Comparison of ENCODE assay signal across 26 cellular contexts in the genomic region with DNA sequence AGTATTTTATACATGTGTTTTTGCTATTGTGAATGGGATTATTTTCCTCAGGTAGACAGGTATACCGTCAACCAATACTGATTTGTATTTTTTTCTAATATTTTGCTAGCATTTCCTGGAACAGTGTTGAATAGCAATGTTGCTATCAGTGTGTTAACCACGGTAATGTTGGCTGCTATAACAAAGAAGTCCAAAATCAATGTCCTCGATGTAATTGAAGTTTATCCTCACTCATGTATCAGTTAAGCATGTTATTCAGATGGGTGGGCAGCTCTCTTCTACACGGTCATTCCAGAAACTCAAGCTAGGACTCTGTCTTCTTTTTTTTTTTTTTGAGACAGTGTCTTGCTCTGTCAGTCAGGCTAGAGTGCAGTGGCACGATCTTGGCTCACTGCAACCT. TPM values are rescaled to one million over a fixed set of nuclear protein-coding genes. Genes with fewer than 3 reads are reported as not detected.
"Had no signal": no experiment of that assay in that cellular context is flagged by ENCODE, and none has a peak within 500 bp of the region (broad histone marks: within the 10 kb centered on the region; RNA-seq: fewer than 3 reads in every experiment).

No MANE protein-coding gene starts in this region.

- FAIRE-seq: astrocyte had no signal

- H3K27me3 ChIP-seq: Peyer's patch, SJCRH30 had no signal

- H3K4me2 ChIP-seq: SK-N-SH had no signal

- DNase-seq: activated CD4-positive, alpha-beta T cell treated with anti-CD3 and anti-CD28 coated beads, Interleukin-2, amount 10 ng/mL, durations not matched to agents 24 days and 14 days; activated CD4-positive, alpha-beta T cell treated with anti-CD3 and anti-CD28 coated beads, Interleukin-2, amount 50 U/mL, for 48 hours; activated CD8-positive, alpha-beta memory T cell treated with anti-CD3 and anti-CD28 coated beads, Interleukin-2, amount 10 ng/mL, durations not matched to agents 7 days and 5 days; activated effector memory CD4-positive, alpha-beta T cell treated with anti-CD3 and anti-CD28 coated beads, Interleukin-2, amount 50 U/mL, for 16 hours; activated naive CD4-positive, alpha-beta T cell treated with Interleukin-2 at 50 U/mL for 16 hours; activated naive CD8-positive, alpha-beta T cell treated with anti-CD3 and anti-CD28 coated beads, Interleukin-2, amount 50 U/mL, for 24 hours; activated T-cell treated with anti-CD3 and anti-CD28 coated beads, Interleukin-2, amount 50 U/mL, for 4 hours; amniotic stem cell; NCI-H1048; NCI-H146; NCI-H187 treated with DMSO at 0.1 percent for 48 hours; NCI-H2081 treated with DMSO at 0.1 percent for 48 hours; NCI-H446; NCI-H524; SJCRH30; SK-N-SH; T-helper 1 cell; WERI-Rb-1 had no signal

- H3K4me3 ChIP-seq: Peyer's patch, SJCRH30 had no signal

- H3K9me2 ChIP-seq: SK-N-SH had no signal

- H3K27ac ChIP-seq: Peyer's patch, RWPE1, SJCRH30, WERI-Rb-1 had no signal

- H3K4me3 Mint-ChIP-seq: activated CD4-positive, alpha-beta T cell treated with anti-CD3 and anti-CD28 coated beads, Interleukin-2, amount 10 ng/mL, durations not matched to agents 24 days and 14 days; activated CD8-positive, alpha-beta memory T cell treated with anti-CD3 and anti-CD28 coated beads, Interleukin-2, amount 10 ng/mL, durations not matched to agents 7 days and 5 days; activated naive CD8-positive, alpha-beta T cell treated with anti-CD3 and anti-CD28 coated beads, Interleukin-2, amount 50 U/mL, for 24 hours; activated T-cell treated with anti-CD3 and anti-CD28 coated beads, Interleukin-2, amount 50 U/mL, for 4 hours; brain; central memory CD8-positive, alpha-beta T cell had no signal

- H3K27ac Mint-ChIP-seq: activated CD4-positive, alpha-beta T cell treated with anti-CD3 and anti-CD28 coated beads, Interleukin-2, amount 10 ng/mL, durations not matched to agents 24 days and 14 days; activated CD8-positive, alpha-beta memory T cell treated with anti-CD3 and anti-CD28 coated beads, Interleukin-2, amount 10 ng/mL, durations not matched to agents 7 days and 5 days; activated naive CD4-positive, alpha-beta T cell treated with anti-CD3 and anti-CD28 coated beads, Interleukin-2, amount 50 U/mL, for 72 hours; activated naive CD8-positive, alpha-beta T cell treated with anti-CD3 and anti-CD28 coated beads, Interleukin-2, amount 50 U/mL, for 24 hours; brain had no signal

- H3K9me3 Mint-ChIP-seq: activated CD4-positive, alpha-beta T cell treated with anti-CD3 and anti-CD28 coated beads, Interleukin-2, amount 10 ng/mL, durations not matched to agents 24 days and 14 days; activated naive CD4-positive, alpha-beta T cell treated with anti-CD3 and anti-CD28 coated beads, Interleukin-2, amount 50 U/mL, for 72 hours; activated naive CD8-positive, alpha-beta T cell treated with anti-CD3 and anti-CD28 coated beads, Interleukin-2, amount 50 U/mL, for 24 hours; activated T-cell treated with anti-CD3 and anti-CD28 coated beads, Interleukin-2, amount 50 U/mL, for 4 hours; central memory CD8-positive, alpha-beta T cell had no signal

- H3K4me1 Mint-ChIP-seq: activated naive CD8-positive, alpha-beta T cell treated with anti-CD3 and anti-CD28 coated beads, Interleukin-2, amount 50 U/mL, for 24 hours; brain had no signal

- H3K9ac ChIP-seq: SK-N-SH had no signal

- ATAC-seq: activated CD4-positive, CD25-positive, alpha-beta regulatory T cell treated with anti-CD3 and anti-CD28 coated beads, Interleukin-2, amount 50 U/mL, for 24 hours; activated CD8-positive, alpha-beta memory T cell treated with anti-CD3 and anti-CD28 coated beads, Interleukin-2, amount 10 ng/mL, durations not matched to agents 7 days and 5 days; activated naive CD4-positive, alpha-beta T cell treated with anti-CD3 and anti-CD28 coated beads, Interleukin-2, amount 50 U/mL, for 72 hours; activated naive CD8-positive, alpha-beta T cell treated with anti-CD3 and anti-CD28 coated beads, Interleukin-2, amount 50 U/mL, for 24 hours; activated T-cell treated with anti-CD3 and anti-CD28 coated beads, Interleukin-2, amount 50 U/mL, for 4 hours had no signal

- H3K4me1 ChIP-seq: Peyer's patch had no signal

- H3K36me3 ChIP-seq: SJCRH30 had no signal

- H3K36me3 Mint-ChIP-seq: activated naive CD4-positive, alpha-beta T cell treated with anti-CD3 and anti-CD28 coated beads, Interleukin-2, amount 50 U/mL, for 72 hours had no signal

- H3K27me3 Mint-ChIP-seq: activated CD4-positive, alpha-beta T cell treated with anti-CD3 and anti-CD28 coated beads, Interleukin-2, amount 10 ng/mL, durations not matched to agents 24 days and 14 days; activated CD8-positive, alpha-beta memory T cell treated with anti-CD3 and anti-CD28 coated beads, Interleukin-2, amount 10 ng/mL, durations not matched to agents 7 days and 5 days; activated naive CD8-positive, alpha-beta T cell treated with anti-CD3 and anti-CD28 coated beads, Interleukin-2, amount 50 U/mL, for 24 hours; brain; central memory CD8-positive, alpha-beta T cell had no signal

- H3K9me3 ChIP-seq: Peyer's patch, SJCRH30, SK-N-SH had no signal

RNA-seq across cellular contexts. Expression of gene CBR3, which starts 46.1 kb away (rescaled TPM):
- total RNA-seq: OCI-LY7 had no signal
